Comparison of ENCODE assay signal across 1 cellular context in genomic region chr12:94148841-94149780, GRCh38.
TF ChIP-seq lines count a peak whose summit lies in the region.

No MANE protein-coding gene starts in this region.

TF ChIP-seq in HepG2, 621 proteins besides CTCF, POLR2A, EP300 and RAD21 (continued from another document and continues in another):
- TF ChIP-seq, protein P1, sequence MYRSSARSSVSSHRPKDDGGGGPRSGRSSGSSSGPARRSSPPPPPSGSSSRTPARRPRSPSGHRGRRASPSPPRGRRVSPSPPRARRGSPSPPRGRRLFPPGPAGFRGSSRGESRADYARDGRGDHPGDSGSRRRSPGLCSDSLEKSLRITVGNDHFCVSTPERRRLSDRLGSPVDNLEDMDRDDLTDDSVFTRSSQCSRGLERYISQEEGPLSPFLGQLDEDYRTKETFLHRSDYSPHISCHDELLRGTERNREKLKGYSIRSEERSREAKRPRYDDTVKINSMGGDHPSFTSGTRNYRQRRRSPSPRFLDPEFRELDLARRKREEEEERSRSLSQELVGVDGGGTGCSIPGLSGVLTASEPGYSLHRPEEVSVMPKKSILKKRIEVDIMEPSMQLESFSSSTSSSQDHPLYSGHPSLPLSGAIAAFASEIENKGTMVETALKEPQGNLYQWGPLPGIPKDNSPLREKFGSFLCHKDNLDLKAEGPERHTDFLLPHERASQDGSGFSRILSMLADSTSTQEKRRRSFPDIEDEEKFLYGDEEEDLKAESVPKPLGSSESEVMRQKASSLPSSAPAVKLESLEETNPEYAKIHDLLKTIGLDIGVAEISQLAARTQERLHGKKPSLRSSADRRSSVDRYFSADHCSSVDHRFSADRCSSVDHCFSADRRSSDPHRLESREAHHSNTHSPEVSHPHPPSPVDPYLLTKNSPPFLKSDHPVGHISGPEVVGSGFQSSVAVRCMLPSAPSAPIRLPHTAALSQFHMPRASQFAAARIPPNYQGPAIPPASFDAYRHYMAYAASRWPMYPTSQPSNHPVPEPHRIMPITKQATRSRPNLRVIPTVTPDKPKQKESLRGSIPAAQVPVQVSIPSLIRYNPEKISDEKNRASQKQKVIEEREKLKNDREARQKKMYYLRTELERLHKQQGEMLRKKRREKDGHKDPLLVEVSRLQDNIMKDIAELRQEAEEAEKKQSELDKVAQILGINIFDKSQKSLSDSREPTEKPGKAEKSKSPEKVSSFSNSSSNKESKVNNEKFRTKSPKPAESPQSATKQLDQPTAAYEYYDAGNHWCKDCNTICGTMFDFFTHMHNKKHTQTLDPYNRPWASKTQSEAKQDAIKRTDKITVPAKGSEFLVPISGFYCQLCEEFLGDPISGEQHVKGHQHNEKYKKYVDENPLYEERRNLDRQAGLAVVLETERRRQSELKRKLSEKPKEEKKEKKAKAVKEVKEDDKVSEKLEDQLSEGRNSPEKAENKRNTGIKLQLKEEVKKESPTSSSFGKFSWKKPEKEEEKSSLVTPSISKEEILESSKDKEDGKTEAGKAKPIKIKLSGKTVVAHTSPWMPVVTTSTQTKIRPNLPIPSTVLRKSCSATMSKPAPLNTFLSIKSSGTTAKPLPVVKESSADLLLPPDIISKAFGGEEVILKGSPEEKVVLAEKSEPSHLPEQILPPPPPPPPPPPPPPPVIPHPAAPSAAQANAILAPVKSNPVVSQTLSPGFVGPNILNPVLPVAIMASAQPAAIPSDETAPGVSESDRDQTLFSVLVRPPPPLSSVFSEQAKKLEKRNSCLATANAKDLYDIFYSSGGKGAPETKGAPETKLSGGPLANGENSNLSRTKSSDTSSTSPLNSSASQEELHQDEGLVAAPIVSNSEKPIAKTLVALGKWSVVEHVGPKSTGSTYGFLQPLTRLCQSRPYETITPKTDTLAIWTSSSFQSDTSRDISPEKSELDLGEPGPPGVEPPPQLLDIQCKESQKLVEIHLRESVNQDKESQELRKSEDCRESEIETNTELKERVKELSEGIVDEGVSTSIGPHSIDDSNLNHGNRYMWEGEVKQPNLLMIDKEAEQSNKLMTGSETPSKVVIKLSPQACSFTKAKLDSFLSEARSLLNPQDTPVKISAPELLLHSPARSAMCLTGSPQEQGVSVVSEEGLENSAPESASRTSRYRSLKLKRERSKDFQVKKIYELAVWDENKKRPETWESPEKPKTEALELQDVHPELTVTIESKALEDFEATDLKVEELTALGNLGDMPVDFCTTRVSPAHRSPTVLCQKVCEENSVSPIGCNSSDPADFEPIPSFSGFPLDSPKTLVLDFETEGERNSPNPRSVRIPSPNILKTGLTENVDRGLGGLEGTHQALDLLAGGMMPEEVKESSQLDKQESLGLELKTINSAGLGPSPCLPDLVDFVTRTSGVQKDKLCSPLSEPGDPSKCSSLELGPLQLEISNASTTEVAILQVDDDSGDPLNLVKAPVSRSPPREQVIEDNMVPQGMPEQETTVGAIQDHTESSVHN (CRISPR knock-in tag; IDR thresholded peaks at IDR 0.05): peak; percentile 66; the same call in 1 of the 2 replicates
- no peak for TF ChIP-seq ZNF251 (CRISPR knock-in tag; IDR thresholded peaks at IDR 0.05)
- TF ChIP-seq, protein P2, sequence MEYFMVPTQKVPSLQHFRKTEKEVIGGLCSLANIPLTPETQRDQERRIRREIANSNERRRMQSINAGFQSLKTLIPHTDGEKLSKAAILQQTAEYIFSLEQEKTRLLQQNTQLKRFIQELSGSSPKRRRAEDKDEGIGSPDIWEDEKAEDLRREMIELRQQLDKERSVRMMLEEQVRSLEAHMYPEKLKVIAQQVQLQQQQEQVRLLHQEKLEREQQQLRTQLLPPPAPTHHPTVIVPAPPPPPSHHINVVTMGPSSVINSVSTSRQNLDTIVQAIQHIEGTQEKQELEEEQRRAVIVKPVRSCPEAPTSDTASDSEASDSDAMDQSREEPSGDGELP (IDR thresholded peaks at IDR 0.05; ENCODE audit: borderline replicate concordance, low read depth): peak; percentile 49; the same call in 1 of the 2 replicates
- no peak for TF ChIP-seq ZNF597 (CRISPR knock-in tag; IDR thresholded peaks at IDR 0.05)
- peak; percentile 83; the same call in 1 of the 2 replicates for TF ChIP-seq ZBTB39 (CRISPR knock-in tag; IDR thresholded peaks at IDR 0.05)
- TF ChIP-seq, protein P3, sequence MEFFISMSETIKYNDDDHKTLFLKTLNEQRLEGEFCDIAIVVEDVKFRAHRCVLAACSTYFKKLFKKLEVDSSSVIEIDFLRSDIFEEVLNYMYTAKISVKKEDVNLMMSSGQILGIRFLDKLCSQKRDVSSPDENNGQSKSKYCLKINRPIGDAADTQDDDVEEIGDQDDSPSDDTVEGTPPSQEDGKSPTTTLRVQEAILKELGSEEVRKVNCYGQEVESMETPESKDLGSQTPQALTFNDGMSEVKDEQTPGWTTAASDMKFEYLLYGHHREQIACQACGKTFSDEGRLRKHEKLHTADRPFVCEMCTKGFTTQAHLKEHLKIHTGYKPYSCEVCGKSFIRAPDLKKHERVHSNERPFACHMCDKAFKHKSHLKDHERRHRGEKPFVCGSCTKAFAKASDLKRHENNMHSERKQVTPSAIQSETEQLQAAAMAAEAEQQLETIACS (CRISPR knock-in tag; IDR thresholded peaks at IDR 0.05): peak; percentile 79
- no peak for TF ChIP-seq DNMT3B (CRISPR knock-in tag; conservative IDR thresholded peaks at IDR 0.05)
- peak; percentile 32; the same call in 1 of the 2 replicates for TF ChIP-seq GATAD1 (CRISPR knock-in tag; IDR thresholded peaks at IDR 0.05)
- TF ChIP-seq MYNN (CRISPR knock-in tag; IDR thresholded peaks at IDR 0.05; ENCODE audit: low read depth): 0 out of 2 replicates have a peak, but pooled peaks have one; percentile 19
- TF ChIP-seq, protein P4, sequence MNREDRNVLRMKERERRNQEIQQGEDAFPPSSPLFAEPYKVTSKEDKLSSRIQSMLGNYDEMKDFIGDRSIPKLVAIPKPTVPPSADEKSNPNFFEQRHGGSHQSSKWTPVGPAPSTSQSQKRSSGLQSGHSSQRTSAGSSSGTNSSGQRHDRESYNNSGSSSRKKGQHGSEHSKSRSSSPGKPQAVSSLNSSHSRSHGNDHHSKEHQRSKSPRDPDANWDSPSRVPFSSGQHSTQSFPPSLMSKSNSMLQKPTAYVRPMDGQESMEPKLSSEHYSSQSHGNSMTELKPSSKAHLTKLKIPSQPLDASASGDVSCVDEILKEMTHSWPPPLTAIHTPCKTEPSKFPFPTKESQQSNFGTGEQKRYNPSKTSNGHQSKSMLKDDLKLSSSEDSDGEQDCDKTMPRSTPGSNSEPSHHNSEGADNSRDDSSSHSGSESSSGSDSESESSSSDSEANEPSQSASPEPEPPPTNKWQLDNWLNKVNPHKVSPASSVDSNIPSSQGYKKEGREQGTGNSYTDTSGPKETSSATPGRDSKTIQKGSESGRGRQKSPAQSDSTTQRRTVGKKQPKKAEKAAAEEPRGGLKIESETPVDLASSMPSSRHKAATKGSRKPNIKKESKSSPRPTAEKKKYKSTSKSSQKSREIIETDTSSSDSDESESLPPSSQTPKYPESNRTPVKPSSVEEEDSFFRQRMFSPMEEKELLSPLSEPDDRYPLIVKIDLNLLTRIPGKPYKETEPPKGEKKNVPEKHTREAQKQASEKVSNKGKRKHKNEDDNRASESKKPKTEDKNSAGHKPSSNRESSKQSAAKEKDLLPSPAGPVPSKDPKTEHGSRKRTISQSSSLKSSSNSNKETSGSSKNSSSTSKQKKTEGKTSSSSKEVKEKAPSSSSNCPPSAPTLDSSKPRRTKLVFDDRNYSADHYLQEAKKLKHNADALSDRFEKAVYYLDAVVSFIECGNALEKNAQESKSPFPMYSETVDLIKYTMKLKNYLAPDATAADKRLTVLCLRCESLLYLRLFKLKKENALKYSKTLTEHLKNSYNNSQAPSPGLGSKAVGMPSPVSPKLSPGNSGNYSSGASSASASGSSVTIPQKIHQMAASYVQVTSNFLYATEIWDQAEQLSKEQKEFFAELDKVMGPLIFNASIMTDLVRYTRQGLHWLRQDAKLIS (CRISPR knock-in tag; IDR thresholded peaks at IDR 0.05): no peak
- no peak for TF ChIP-seq HNF1B (CRISPR knock-in tag; IDR thresholded peaks at IDR 0.05)
- TF ChIP-seq ZNF460 (CRISPR knock-in tag; IDR thresholded peaks at IDR 0.05; ENCODE audit: borderline replicate concordance): no peak
- TF ChIP-seq KDM6A (CRISPR knock-in tag; IDR thresholded peaks at IDR 0.05; ENCODE audit: low read depth): no peak
- TF ChIP-seq MTA3 (CRISPR knock-in tag; IDR thresholded peaks at IDR 0.05): no peak
- peak; percentile 89; the same call in 1 of the 2 replicates for TF ChIP-seq ZSCAN21 (CRISPR knock-in tag; IDR thresholded peaks at IDR 0.05; ENCODE audit: borderline replicate concordance)
- TF ChIP-seq KLF16 (CRISPR knock-in tag; IDR thresholded peaks at IDR 0.05): peak; percentile 22 to 55; a peak in 1 of 4 replicates
- TF ChIP-seq TERF1 (CRISPR knock-in tag; IDR thresholded peaks at IDR 0.05): no peak
- TF ChIP-seq HNRNPK (IDR thresholded peaks at IDR 0.05; ENCODE audit: low read depth, low read length, poor library complexity, severe bottlenecking): peak; percentile 5
- TF ChIP-seq, protein P5, sequence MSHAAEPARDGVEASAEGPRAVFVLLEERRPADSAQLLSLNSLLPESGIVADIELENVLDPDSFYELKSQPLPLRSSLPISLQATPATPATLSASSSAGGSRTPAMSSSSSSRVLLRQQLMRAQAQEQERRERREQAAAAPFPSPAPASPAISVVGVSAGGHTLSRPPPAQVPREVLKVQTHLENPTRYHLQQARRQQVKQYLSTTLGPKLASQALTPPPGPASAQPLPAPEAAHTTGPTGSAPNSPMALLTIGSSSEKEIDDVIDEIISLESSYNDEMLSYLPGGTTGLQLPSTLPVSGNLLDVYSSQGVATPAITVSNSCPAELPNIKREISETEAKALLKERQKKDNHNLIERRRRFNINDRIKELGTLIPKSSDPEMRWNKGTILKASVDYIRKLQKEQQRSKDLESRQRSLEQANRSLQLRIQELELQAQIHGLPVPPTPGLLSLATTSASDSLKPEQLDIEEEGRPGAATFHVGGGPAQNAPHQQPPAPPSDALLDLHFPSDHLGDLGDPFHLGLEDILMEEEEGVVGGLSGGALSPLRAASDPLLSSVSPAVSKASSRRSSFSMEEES (CRISPR knock-in tag; IDR thresholded peaks at IDR 0.05): peak; percentile 6; the same call in 1 of the 2 replicates
- TF ChIP-seq MYC (CRISPR knock-in tag; IDR thresholded peaks at IDR 0.05; ENCODE audit: borderline replicate concordance): peak; percentile 58; the same call in 1 of the 2 replicates
- TF ChIP-seq, protein P6, sequence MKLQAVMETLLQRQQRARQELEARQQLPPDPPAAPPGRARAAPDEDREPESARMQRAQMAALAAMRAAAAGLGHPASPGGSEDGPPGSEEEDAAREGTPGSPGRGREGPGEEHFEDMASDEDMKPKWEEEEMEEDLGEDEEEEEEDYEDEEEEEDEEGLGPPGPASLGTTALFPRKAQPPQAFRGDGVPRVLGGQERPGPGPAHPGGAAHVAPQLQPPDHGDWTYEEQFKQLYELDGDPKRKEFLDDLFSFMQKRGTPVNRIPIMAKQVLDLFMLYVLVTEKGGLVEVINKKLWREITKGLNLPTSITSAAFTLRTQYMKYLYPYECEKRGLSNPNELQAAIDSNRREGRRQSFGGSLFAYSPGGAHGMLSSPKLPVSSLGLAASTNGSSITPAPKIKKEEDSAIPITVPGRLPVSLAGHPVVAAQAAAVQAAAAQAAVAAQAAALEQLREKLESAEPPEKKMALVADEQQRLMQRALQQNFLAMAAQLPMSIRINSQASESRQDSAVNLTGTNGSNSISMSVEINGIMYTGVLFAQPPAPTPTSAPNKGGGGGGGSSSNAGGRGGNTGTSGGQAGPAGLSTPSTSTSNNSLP (IDR thresholded peaks at IDR 0.05; ENCODE audit: low read depth, low read length): no peak
- TF ChIP-seq, protein P7, sequence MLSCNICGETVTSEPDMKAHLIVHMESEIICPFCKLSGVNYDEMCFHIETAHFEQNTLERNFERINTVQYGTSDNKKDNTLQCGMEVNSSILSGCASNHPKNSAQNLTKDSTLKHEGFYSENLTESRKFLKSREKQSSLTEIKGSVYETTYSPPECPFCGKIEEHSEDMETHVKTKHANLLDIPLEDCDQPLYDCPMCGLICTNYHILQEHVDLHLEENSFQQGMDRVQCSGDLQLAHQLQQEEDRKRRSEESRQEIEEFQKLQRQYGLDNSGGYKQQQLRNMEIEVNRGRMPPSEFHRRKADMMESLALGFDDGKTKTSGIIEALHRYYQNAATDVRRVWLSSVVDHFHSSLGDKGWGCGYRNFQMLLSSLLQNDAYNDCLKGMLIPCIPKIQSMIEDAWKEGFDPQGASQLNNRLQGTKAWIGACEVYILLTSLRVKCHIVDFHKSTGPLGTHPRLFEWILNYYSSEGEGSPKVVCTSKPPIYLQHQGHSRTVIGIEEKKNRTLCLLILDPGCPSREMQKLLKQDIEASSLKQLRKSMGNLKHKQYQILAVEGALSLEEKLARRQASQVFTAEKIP (CRISPR knock-in tag; IDR thresholded peaks at IDR 0.05; ENCODE audit: borderline replicate concordance): no peak
